Comparison of ENCODE assay signal across 8 cellular contexts in the genomic region with DNA sequence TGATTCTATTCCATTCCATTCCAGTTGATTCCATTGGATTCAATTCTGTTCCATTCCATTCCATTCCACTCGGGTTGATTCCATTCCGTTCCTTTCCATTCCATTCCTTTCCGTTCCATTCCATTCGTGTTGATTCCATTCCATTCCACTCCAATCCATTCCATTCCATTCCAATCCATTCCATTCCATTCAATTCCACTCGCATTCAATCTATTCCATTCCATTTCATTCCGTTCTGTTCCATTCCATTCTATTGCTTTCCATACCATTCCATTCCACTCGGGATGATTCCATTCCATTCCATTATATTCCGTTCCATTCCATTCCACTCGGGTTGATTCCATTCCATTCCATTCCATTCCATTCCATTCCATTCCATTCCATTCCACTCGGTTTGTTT.
A peak's percentile ranks its signal among the peaks of the same experiment; 100 is the strongest.
DNase-seq lines count a peak whose midpoint lies in the region; ATAC-seq and TF ChIP-seq lines count a peak whose summit lies in the region.
"Not testable (repeated sequence)": the region's sequence is repeated elsewhere in the genome, so short reads cannot be mapped to it uniquely, and the experiment has no call there.

No MANE protein-coding gene starts in this region.

- not testable (repeated sequence) for H2AFZ ChIP-seq in HCT116 (ENCODE audit: low read depth, low read length, poor library complexity, severe bottlenecking)

- not testable (repeated sequence) for H4K20me1 ChIP-seq in HCT116 (ENCODE audit: insufficient read depth)

- not testable (repeated sequence) for H3K27ac ChIP-seq in HCT116 (ENCODE audit: low read depth, low read length); vagina

- not testable (repeated sequence) for TF ChIP-seq CTCF in HCT116 (IDR thresholded peaks at IDR 0.05 in 2 of 3, conservative IDR thresholded peaks at IDR 0.05 in 1 of 3; ENCODE audit: borderline replicate concordance in 1 of 3, insufficient read depth in 1 of 3, low read depth in 2 of 3, low read length in 2 of 3); mucosa of descending colon (IDR thresholded peaks at IDR 0.05); vagina (IDR thresholded peaks at IDR 0.05)

- BruUV-seq in HCT116 (replicated peaks; lab: Mats Ljungman, UMichigan): not testable (repeated sequence)

- not testable (repeated sequence) for H3K9ac ChIP-seq in HCT116 (ENCODE audit: low read length)

- H3K9me3 ChIP-seq in HCT116 (ENCODE audit: control insufficient read depth in 1 of 2, insufficient read depth in 1 of 2, low read depth in 1 of 2, low read length in 2 of 2) (peaks cover 43 to 50% of the 10 kb centered on the region in 2 experiments), mucosa of descending colon (peaks cover 46% of the 10 kb centered on the region)
- not testable (repeated sequence) for H3K9me3 ChIP-seq in vagina

- RAD21 ChIA-PET in HCT116 (lab: Charles Lee; ENCODE audit: low non-redundant PET in 1 of 2, low total read pairs in 2 of 2, uncharacterized antibody in 2 of 2, unreplicated experiment in 2 of 2): not testable (repeated sequence)

- not testable (repeated sequence) for TF ChIP-seq POLR2A in HCT116 (IDR thresholded peaks at IDR 0.05; ENCODE audit: borderline replicate concordance, extremely low read depth, insufficient read depth, insufficient read length); vagina (IDR thresholded peaks at IDR 0.05)

- not testable (repeated sequence) for TF ChIP-seq RAD21 in HCT116 (IDR thresholded peaks at IDR 0.05; ENCODE audit: low read depth)

- CTCF ChIA-PET in HCT116 (lab: Charles Lee): not testable (repeated sequence)

- H3K36me3 ChIP-seq in HCT116 (ENCODE audit: control insufficient read depth in 1 of 2, insufficient read depth in 2 of 2, low read length in 2 of 2); mucosa of descending colon (ENCODE audit: low read depth); vagina: not testable (repeated sequence)

- H3K4me3 ChIP-seq in HCT116 (replicated peaks in 1 of 2; ENCODE audit: low read depth in 1 of 2, low read length in 2 of 2); mucosa of descending colon; vagina: not testable (repeated sequence)

- not testable (repeated sequence) for H3K27me3 ChIP-seq in HCT116 (ENCODE audit: insufficient read depth, low read length); vagina

- not testable (repeated sequence) for H3K4me2 ChIP-seq in HCT116 (ENCODE audit: low read length)

- peak; percentile 72 for DNase-seq in HCT116 (ENCODE audit: low read depth, low spot score)
- peak; percentile 70 for DNase-seq in SK-MEL-5 (ENCODE audit: low read depth, low spot score)
- DNase-seq in central memory CD4-positive, alpha-beta T cell: peak; percentile 23
- not testable (repeated sequence) for DNase-seq in Right ventricle myocardium inferior (ENCODE audit: missing footprints)
- DNase-seq in mucosa of descending colon: peak in 1 of 3 donors; percentile 4
- DNase-seq in vagina (ENCODE audit: extremely low spot score in 2 of 2): peak; percentile 94 to 100

- in situ Hi-C loops in SK-MEL-5 (cut with HindIII; ENCODE audit: low pct_unique_long_range_greater_than_20kb, low sequenced_read_pairs): not testable (repeated sequence)

- POLR2A ChIA-PET in HCT116 (lab: Charles Lee): not testable (repeated sequence)

- not testable (repeated sequence) for H3K9me2 ChIP-seq in HCT116 (ENCODE audit: insufficient read depth)

- ATAC-seq in GM18502 (IDR thresholded peaks at IDR 0.05; ENCODE audit: poor library complexity, unreplicated experiment) (peak; percentile 28), HCT116 (peak; percentile 55), HG03520 (IDR thresholded peaks at IDR 0.05; ENCODE audit: unreplicated experiment) (peak; percentile 39), Right ventricle myocardium inferior (peak; percentile 79), mucosa of descending colon (peak; percentile 63)

- not testable (repeated sequence) for H3K79me2 ChIP-seq in HCT116 (ENCODE audit: insufficient read depth, low read length)

- not testable (repeated sequence) for H3K4me1 ChIP-seq in HCT116 (ENCODE audit: control insufficient read depth in 1 of 2, insufficient read depth in 2 of 2, low read length in 2 of 2); mucosa of descending colon (ENCODE audit: low read depth); vagina

- intact Hi-C loops in HCT116 (cut with micrococcal nuclease); Right ventricle myocardium inferior (cut with DNase I); mucosa of descending colon (cut with DNase I, micrococcal nuclease); vagina (cut with DNase I): not testable (repeated sequence)

Comparison
In these comparisons a context has a peak if more than half of its experiments do, and no peak if none do; other contexts are left out.
1. ATAC-seq: peak in every context shown above with its lines; median percentile 79 in Right ventricle myocardium inferior; 63 in mucosa of descending colon; 55 in HCT116; 39 in HG03520; 28 in GM18502.